Comparison of ENCODE assay signal across 11 cellular contexts in the genomic region with DNA sequence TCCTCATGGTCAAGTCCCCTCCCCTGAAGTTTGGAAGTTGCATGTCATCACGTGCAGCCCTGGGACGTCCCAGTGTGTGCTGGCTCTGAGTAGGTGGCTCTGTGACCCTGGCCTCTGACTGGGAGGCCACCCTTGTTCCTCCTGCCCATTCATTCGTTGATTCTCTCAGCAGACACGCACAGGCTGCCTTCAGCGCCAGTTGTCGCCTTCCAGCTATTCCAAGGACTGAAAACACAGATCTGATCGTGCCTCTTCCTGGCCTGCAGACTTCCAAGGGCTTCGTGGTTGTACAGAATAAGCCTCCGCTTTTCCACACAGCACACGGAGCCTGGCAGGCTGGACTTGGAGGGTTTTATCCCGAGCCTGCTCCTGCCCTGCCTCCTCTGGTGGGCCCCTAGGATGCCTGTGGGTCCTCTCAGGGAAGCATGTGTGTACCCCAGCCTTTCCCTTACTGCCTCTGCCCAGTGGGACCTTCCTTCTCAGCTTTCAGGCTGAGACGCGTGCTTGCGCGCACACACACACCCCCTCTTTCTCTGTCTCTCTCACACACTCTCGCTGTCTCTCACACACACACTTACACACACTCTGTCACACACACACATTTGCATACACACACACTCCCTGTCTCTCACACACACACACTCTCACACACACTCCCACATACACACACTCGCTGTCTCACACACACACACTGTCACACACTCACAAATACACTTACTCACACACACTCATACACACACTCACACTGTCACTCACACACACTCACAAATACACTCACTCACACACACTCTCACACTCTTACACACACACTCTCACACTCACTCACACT. TPM values are rescaled to one million over a fixed set of nuclear protein-coding genes. Genes with fewer than 3 reads are reported as not detected.
DNase-seq lines count a peak whose midpoint lies in the region; ATAC-seq and TF ChIP-seq lines count a peak whose summit lies in the region.
"Had no signal": no experiment of that assay in that cellular context is flagged by ENCODE, and none has a peak within 500 bp of the region (broad histone marks: within the 10 kb centered on the region; RNA-seq: fewer than 3 reads in every experiment).

No MANE protein-coding gene starts in this region.

- in situ Hi-C loops in SK-MEL-5 (cut with HindIII; ENCODE audit: low pct_unique_long_range_greater_than_20kb, low sequenced_read_pairs) = no loop called here

- H3F3A ChIP-seq in GM23338 (replicated peaks; ENCODE audit: low read depth) = no peaks in the 10 kb centered on the region; the same call in 1 of the 2 replicates

- no peak overlapping the region for H2AFZ ChIP-seq in GM23338

- TF ChIP-seq POLR2A in gastroesophageal sphincter (IDR thresholded peaks at IDR 0.05) (no peak), sigmoid colon (IDR thresholded peaks at IDR 0.05) (no peak), erythroblast (IDR thresholded peaks at IDR 0.05; ENCODE audit: low read length) (no peak)

- CTCF ChIA-PET in GM10248 (lab: Yijun Ruan, JAX) = interaction anchor here (0.9 kb wide), 1 partner anchor 13 kb away, joined by 3 read pairs; no protein-coding TSS in a partner anchor

- WGBS in gastroesophageal sphincter (ENCODE audit: low coverage in 1 of 2), 2 donors = 82 to 83% methylated on average over 6 to 11 of the region's 17 CpGs
- WGBS in sigmoid colon, 2 donors = 84 to 87% methylated on average over 17 of the region's 17 CpGs
- 59 to 61% (median 61%) methylated on average over 17 of the region's 17 CpGs for WGBS in psoas muscle, 3 donors

- peak overlapping the region; percentile 4; the same call in 1 of the 2 replicates for H3K27ac Mint-ChIP-seq in GM23338

- H3K36me3 ChIP-seq in GM23338 (ENCODE audit: insufficient read depth) (no peaks in the 10 kb centered on the region), gastroesophageal sphincter (no peaks in the 10 kb centered on the region), sigmoid colon (no peaks in the 10 kb centered on the region), psoas muscle (ENCODE audit: insufficient read depth in 1 of 2, low read depth in 1 of 2) (no peaks in the 10 kb centered on the region)
- H3K36me3 ChIP-seq: adrenal gland, spleen had no signal

- POLR2A ChIA-PET in GM10248 (lab: Yijun Ruan, JAX) = no interaction called here

- H3K4me2 ChIP-seq in GM23338 = peak overlapping the region; percentile 57

- peaks cover 100% of the 10 kb centered on the region for H3K79me2 ChIP-seq in GM23338 (replicated peaks; ENCODE audit: insufficient read depth)

- H3K4me1 Mint-ChIP-seq in GM23338 = peaks cover 44% of the 10 kb centered on the region

- ATAC-seq in GM23338 (peak; percentile 32), gastroesophageal sphincter (peak; percentile 22), psoas muscle (no peak)

- TF ChIP-seq EP300 in gastroesophageal sphincter (IDR thresholded peaks at IDR 0.05) (no peak), sigmoid colon (IDR thresholded peaks at IDR 0.05) (no peak)

- DNase-seq in GM23338 (ENCODE audit: low spot score) = no peak
- DNase-seq in SK-MEL-5 (ENCODE audit: low read depth, low spot score) = peak; percentile 34
- DNase-seq in sigmoid colon = no peak
- no peak for DNase-seq in NCI-H2107 treated with DMSO at 0.1 percent for 48 hours (lab: John Stamatoyannopoulos, UW; ENCODE audit: unreplicated experiment)
- no peak for DNase-seq in psoas muscle
- no peak for DNase-seq in GM10248 (ENCODE audit: extremely low spot score)
- no peak for DNase-seq in erythroblast (lab: John Stamatoyannopoulos, UW)
- DNase-seq: activated CD8-positive, alpha-beta memory T cell treated with anti-CD3 and anti-CD28 coated beads, Interleukin-2, amount 50 U/mL, for 4 hours; adrenal gland had no signal

- peaks cover 10% of the 10 kb centered on the region; the same call in 1 of the 3 replicates for H3K36me3 Mint-ChIP-seq in GM23338 (ENCODE audit: low read depth)

- H3K9me3 ChIP-seq in gastroesophageal sphincter = no peaks in the 10 kb centered on the region
- no peaks in the 10 kb centered on the region for H3K9me3 ChIP-seq in sigmoid colon
- no peaks in the 10 kb centered on the region for H3K9me3 ChIP-seq in psoas muscle
- H3K9me3 ChIP-seq: adrenal gland, spleen had no signal

- H3K27me3 ChIP-seq in GM23338 (ENCODE audit: insufficient read depth) = no peaks in the 10 kb centered on the region
- H3K27me3 ChIP-seq in gastroesophageal sphincter = no peaks in the 10 kb centered on the region
- H3K27me3 ChIP-seq in sigmoid colon = no peaks in the 10 kb centered on the region
- no peaks in the 10 kb centered on the region for H3K27me3 ChIP-seq in psoas muscle (ENCODE audit: insufficient read depth in 3 of 3, low read length in 2 of 3)
- H3K27me3 ChIP-seq: adrenal gland had no signal

- no peaks in the 10 kb centered on the region for H3K9me2 ChIP-seq in GM23338 (ENCODE audit: insufficient read depth)

- peaks cover 3% of the 10 kb centered on the region for H3K27me3 Mint-ChIP-seq in GM23338 (ENCODE audit: insufficient read depth, low read depth, poor library complexity)

- no peak overlapping the region for H3K4me3 Mint-ChIP-seq in GM23338

- intact Hi-C loops in sigmoid colon (cut with DNase I) = no loop called here
- intact Hi-C loops in psoas muscle (cut with DNase I) = no loop called here

- H3K4me3 ChIP-seq in GM23338 (no peak overlapping the region), gastroesophageal sphincter (no peak overlapping the region), sigmoid colon (no peak overlapping the region), psoas muscle (no peak overlapping the region)
- H3K4me3 ChIP-seq: adrenal gland, spleen had no signal

- H3K27ac ChIP-seq in GM23338 (ENCODE audit: low read depth) (peak overlapping the region; percentile 85), gastroesophageal sphincter (peak overlapping the region in 3 of 4 donors; percentile 15 to 45 (median 44)), sigmoid colon (peak overlapping the region in 3 of 4 donors; percentile 33 to 71 (median 59)), psoas muscle (no peak overlapping the region)
- H3K27ac ChIP-seq: adrenal gland, spleen had no signal

- peaks cover 61% of the 10 kb centered on the region for H4K20me1 ChIP-seq in GM23338 (replicated peaks; ENCODE audit: insufficient read depth)

- no peaks in the 10 kb centered on the region for H3K9me3 Mint-ChIP-seq in GM23338

- H3K4me1 ChIP-seq in GM23338 (ENCODE audit: insufficient read depth) (peaks cover 41% of the 10 kb centered on the region), gastroesophageal sphincter (peaks cover 0 to 42% (median 6%) of the 10 kb centered on the region in 3 donors), sigmoid colon (peaks cover 0 to 65% (median 41%) of the 10 kb centered on the region in 4 donors), psoas muscle (peaks cover 3% of the 10 kb centered on the region)

- TF ChIP-seq CTCF in GM23338 (conservative IDR thresholded peaks at IDR 0.05; ENCODE audit: low read depth in 2 of 2) (no peak), gastroesophageal sphincter (IDR thresholded peaks at IDR 0.05) (no peak), sigmoid colon (IDR thresholded peaks at IDR 0.05) (no peak), psoas muscle (IDR thresholded peaks at IDR 0.05) (no peak), GM10248 (IDR thresholded peaks at IDR 0.05; ENCODE audit: control extremely low read depth, extremely low read depth, low read depth, missing control alignments) (no peak)

TF ChIP-seq in GM23338, 12 proteins besides CTCF, POLR2A, EP300 and RAD21 (continues in another document):
- TF ChIP-seq ZNF114 (CRISPR knock-in tag; IDR thresholded peaks at IDR 0.05) (no peak), NANOG (IDR thresholded peaks at IDR 0.05; ENCODE audit: borderline replicate concordance) (no peak), ZNF331 (CRISPR knock-in tag; IDR thresholded peaks at IDR 0.05; ENCODE audit: low read depth) (no peak), POLR2AphosphoS5 (IDR thresholded peaks at IDR 0.05; ENCODE audit: low read depth) (no peak), STAT1 (IDR thresholded peaks at IDR 0.05; ENCODE audit: unreplicated experiment) (no peak), EZH2phosphoT487 (IDR thresholded peaks at IDR 0.05; ENCODE audit: unreplicated experiment) (no peak)
- TF ChIP-seq, protein P1, sequence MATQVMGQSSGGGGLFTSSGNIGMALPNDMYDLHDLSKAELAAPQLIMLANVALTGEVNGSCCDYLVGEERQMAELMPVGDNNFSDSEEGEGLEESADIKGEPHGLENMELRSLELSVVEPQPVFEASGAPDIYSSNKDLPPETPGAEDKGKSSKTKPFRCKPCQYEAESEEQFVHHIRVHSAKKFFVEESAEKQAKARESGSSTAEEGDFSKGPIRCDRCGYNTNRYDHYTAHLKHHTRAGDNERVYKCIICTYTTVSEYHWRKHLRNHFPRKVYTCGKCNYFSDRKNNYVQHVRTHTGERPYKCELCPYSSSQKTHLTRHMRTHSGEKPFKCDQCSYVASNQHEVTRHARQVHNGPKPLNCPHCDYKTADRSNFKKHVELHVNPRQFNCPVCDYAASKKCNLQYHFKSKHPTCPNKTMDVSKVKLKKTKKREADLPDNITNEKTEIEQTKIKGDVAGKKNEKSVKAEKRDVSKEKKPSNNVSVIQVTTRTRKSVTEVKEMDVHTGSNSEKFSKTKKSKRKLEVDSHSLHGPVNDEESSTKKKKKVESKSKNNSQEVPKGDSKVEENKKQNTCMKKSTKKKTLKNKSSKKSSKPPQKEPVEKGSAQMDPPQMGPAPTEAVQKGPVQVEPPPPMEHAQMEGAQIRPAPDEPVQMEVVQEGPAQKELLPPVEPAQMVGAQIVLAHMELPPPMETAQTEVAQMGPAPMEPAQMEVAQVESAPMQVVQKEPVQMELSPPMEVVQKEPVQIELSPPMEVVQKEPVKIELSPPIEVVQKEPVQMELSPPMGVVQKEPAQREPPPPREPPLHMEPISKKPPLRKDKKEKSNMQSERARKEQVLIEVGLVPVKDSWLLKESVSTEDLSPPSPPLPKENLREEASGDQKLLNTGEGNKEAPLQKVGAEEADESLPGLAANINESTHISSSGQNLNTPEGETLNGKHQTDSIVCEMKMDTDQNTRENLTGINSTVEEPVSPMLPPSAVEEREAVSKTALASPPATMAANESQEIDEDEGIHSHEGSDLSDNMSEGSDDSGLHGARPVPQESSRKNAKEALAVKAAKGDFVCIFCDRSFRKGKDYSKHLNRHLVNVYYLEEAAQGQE (IDR thresholded peaks at IDR 0.05; ENCODE audit: unreplicated experiment) = no peak

RNA-seq across cellular contexts. Expression of a gene that starts 17.7 kb away (rescaled TPM):
- 50.9 and 57.6 TPM in 2 replicates for total RNA-seq in GM23338 (2014; rRNA removed; shearing (Covaris generic))
- polyA plus RNA-seq in GM23338 (2016; fragmentation: Nextera tagmentation; extraction: Ambion mirVana) = 15.1 and 15.6 TPM in 2 replicates
- total RNA-seq in SK-MEL-5 (2014; rRNA removed; shearing (Covaris generic)) = 115 and 116 TPM in 2 replicates
- polyA plus RNA-seq in SK-MEL-5 (2015; cell fraction: cytosol; rRNA removed) = 114 and 158 TPM in 2 replicates
- polyA plus RNA-seq in SK-MEL-5 (2015; cell fraction: nucleus; rRNA removed) = 49.8 and 61.6 TPM in 2 replicates
- total RNA-seq in gastroesophageal sphincter = 10 to 100 TPM; 29.3 to 63.0 (median 42.9) TPM
- total RNA-seq in sigmoid colon = 10 to 100 TPM; 11.4 to 22.8 (median 19.1) TPM
- polyA plus RNA-seq in sigmoid colon = 10 to 100 TPM in 1 of 3 donors, 1 to 10 TPM in 2; 4.8 to 14.0 (median 7.2) TPM
- 10 to 100 TPM in 1 of 4 donors, 1 to 10 TPM in 3; 7.6 to 14.9 (median 9.5) TPM for total RNA-seq in psoas muscle
- polyA plus RNA-seq in psoas muscle = 1 to 10 TPM; 3.0 to 9.8 (median 4.5) TPM

Comparison
In these comparisons a context has a peak if more than half of its experiments do, and no peak if none do; other contexts are left out.
1. ATAC-seq: peak in GM23338 (single experiment) and gastroesophageal sphincter (single experiment); none in psoas muscle (0 of 4).